Comparison of ENCODE assay signal across 22 cellular contexts in the genomic region with DNA sequence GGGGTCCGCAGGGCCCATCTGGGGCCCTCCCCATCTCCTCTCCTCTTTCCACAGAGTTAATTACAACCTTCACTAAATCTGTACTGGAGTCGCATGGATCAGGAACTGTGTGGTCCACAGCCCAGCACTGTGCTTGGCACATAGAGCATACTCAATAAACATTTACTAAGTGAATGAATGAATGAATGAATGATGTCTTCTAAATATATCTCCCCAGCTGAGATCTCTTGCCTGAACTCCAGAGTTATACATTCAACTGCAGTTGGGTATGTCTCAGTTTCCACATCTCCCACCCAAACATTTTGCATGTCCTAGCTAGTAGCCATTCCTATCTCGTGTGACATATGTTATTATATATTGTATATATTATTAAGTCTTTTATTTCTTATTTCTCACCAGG. TPM values are rescaled to one million over a fixed set of nuclear protein-coding genes. Genes with fewer than 3 reads are reported as not detected.
"Had no signal": no experiment of that assay in that cellular context is flagged by ENCODE, and none has a peak within 500 bp of the region (broad histone marks: within the 10 kb centered on the region; RNA-seq: fewer than 3 reads in every experiment).

No MANE protein-coding gene starts in this region.

- DNase-seq: activated CD4-positive, CD25-positive, alpha-beta regulatory T cell; activated CD8-positive, alpha-beta memory T cell treated with anti-CD3 and anti-CD28 coated beads, Interleukin-2, amount 50 U/mL, for 4 hours; activated gamma-delta T cell treated with Interleukin-2 at 50 U/mL for 16 hours; brain microvascular endothelial cell; KG1; MG63; NCI-H1105 treated with DMSO at 0.1 percent for 48 hours; NCI-H1436 treated with DMSO at 0.1 percent for 48 hours; NCI-H187; NCI-H2081; NCI-H446; NCI-H524; SIG-M5 had no signal

- H3K36me3 Mint-ChIP-seq: T-cell had no signal

- H3K27ac Mint-ChIP-seq: activated CD4-positive, alpha-beta T cell treated with anti-CD3 and anti-CD28 coated beads, Interleukin-2, amount 10 ng/mL, durations not matched to agents 7 days and 5 days; activated CD8-positive, alpha-beta T cell treated with anti-CD3 and anti-CD28 coated beads for 36 hours; activated naive CD4-positive, alpha-beta T cell treated with anti-CD3 and anti-CD28 coated beads, Interleukin-2, amount 10 ng/mL, durations not matched to agents 7 days and 5 days; activated naive CD8-positive, alpha-beta T cell treated with anti-CD3 and anti-CD28 coated beads for 36 hours; activated T-cell treated with anti-CD3 and anti-CD28 coated beads, Interleukin-2, amount 50 U/mL, for 72 hours; activated T-helper 2 cell treated with anti-CD3 and anti-CD28 coated beads, Interferon-gamma antibody, Interleukin-2, Interleukin-4, amounts not matched to agents 10 μg/mL and 5 μg/mL and 100 μg/mL, durations not matched to agents 14 hours and 24 hours and 36 hours; T-cell had no signal

- H3K4me3 Mint-ChIP-seq: activated CD4-positive, alpha-beta T cell treated with anti-CD3 and anti-CD28 coated beads, Interleukin-2, amount 10 ng/mL, durations not matched to agents 7 days and 5 days; activated CD8-positive, alpha-beta T cell treated with anti-CD3 and anti-CD28 coated beads for 36 hours; activated naive CD4-positive, alpha-beta T cell treated with anti-CD3 and anti-CD28 coated beads, Interleukin-2, amount 10 ng/mL, durations not matched to agents 7 days and 5 days; activated naive CD8-positive, alpha-beta T cell treated with anti-CD3 and anti-CD28 coated beads for 36 hours; activated T-cell treated with anti-CD3 and anti-CD28 coated beads, Interleukin-2, amount 50 U/mL, for 72 hours; T-cell had no signal

- H3K4me3 ChIP-seq: cardiac muscle cell, MG63 had no signal

- H3K27me3 ChIP-seq: brain microvascular endothelial cell, cardiac muscle cell, MG63 had no signal

- H3K27ac ChIP-seq: brain microvascular endothelial cell, cardiac muscle cell, VCaP had no signal

- H3K27me3 Mint-ChIP-seq: activated CD4-positive, alpha-beta T cell treated with anti-CD3 and anti-CD28 coated beads, Interleukin-2, amount 10 ng/mL, durations not matched to agents 7 days and 5 days; activated CD8-positive, alpha-beta T cell treated with anti-CD3 and anti-CD28 coated beads for 36 hours; activated naive CD4-positive, alpha-beta T cell treated with anti-CD3 and anti-CD28 coated beads, Interleukin-2, amount 10 ng/mL, durations not matched to agents 7 days and 5 days; activated naive CD8-positive, alpha-beta T cell treated with anti-CD3 and anti-CD28 coated beads for 36 hours; T-cell had no signal

- H3K36me3 ChIP-seq: brain microvascular endothelial cell, cardiac muscle cell, MG63 had no signal

RNA-seq across cellular contexts. Expression of gene IL21R, which starts 28.7 kb away (rescaled TPM):
- total RNA-seq: cardiac muscle cell had no signal
- polyA plus RNA-seq: cardiac muscle cell had no signal
